Comparison of ENCODE assay signal across 16 cellular contexts in genomic region chr1:24906760-24907490, GRCh38. TPM values are rescaled to one million over a fixed set of nuclear protein-coding genes. Genes with fewer than 3 reads are reported as not detected.
DNase-seq lines count a peak whose midpoint lies in the region; ATAC-seq and TF ChIP-seq lines count a peak whose summit lies in the region.
"Had no signal": no experiment of that assay in that cellular context is flagged by ENCODE, and none has a peak within 500 bp of the region (broad histone marks: within the 10 kb centered on the region; RNA-seq: fewer than 3 reads in every experiment).

No MANE protein-coding gene starts in this region.

- H3K9me3 Mint-ChIP-seq in activated B cell treated with CpG ODN at 0.5 μM for 24 hours (no peaks in the 10 kb centered on the region), immature natural killer cell (peaks cover 0 to 2% (median 0%) of the 10 kb centered on the region in 6 donors)
- H3K9me3 Mint-ChIP-seq in stimulated activated effector memory CD8-positive, alpha-beta T cell treated with anti-CD3 and anti-CD28 coated beads, Interleukin-12 subunit alpha, Interleukin-12 subunit beta, amount 100 ng/mL, for 72 hours, result no peaks in the 10 kb centered on the region

- POLR2A ChIA-PET in activated B cell treated with CpG ODN at 0.5 μM for 24 hours (lab: Charles Lee), result no interaction called here

- H3K36me3 Mint-ChIP-seq in activated B cell treated with CpG ODN at 0.5 μM for 24 hours (ENCODE audit: low read depth), result peaks cover 91% of the 10 kb centered on the region
- peaks cover 26 to 59% (median 29%) of the 10 kb centered on the region in 3 donors for H3K36me3 Mint-ChIP-seq in immature natural killer cell
- peaks cover 100% of the 10 kb centered on the region for H3K36me3 Mint-ChIP-seq in stimulated activated effector memory CD8-positive, alpha-beta T cell treated with anti-CD3 and anti-CD28 coated beads, Interleukin-12 subunit alpha, Interleukin-12 subunit beta, amount 100 ng/mL, for 72 hours

- peak; percentile 2 for DNase-seq in activated CD4-positive, alpha-beta T cell treated with anti-CD3 and anti-CD28 coated beads for 48 hours
- no peak for DNase-seq in activated CD4-positive, alpha-beta T cell treated with anti-CD3 and anti-CD28 coated beads for 1 hour
- peak; percentile 9 for DNase-seq in activated B cell treated with CpG ODN at 0.5 μM for 24 hours
- peak; percentile 6 to 18 (median 6) for DNase-seq in immature natural killer cell
- no peak for DNase-seq in stimulated activated effector memory CD8-positive, alpha-beta T cell treated with anti-CD3 and anti-CD28 coated beads, Interleukin-12 subunit alpha, Interleukin-12 subunit beta, amount 100 ng/mL, for 72 hours (ENCODE audit: low spot score in 2 of 2)
- no peak for DNase-seq in NCI-H1694 treated with DMSO at 0.1 percent for 48 hours (lab: John Stamatoyannopoulos, UW)
- no peak for DNase-seq in Right ventricle myocardium superior
- DNase-seq: 8988T; DMS153; NCI-H1417 treated with DMSO at 0.1 percent for 48 hours; NCI-H2171; SK-N-SH; stimulated activated CD4-positive, alpha-beta T cell treated with anti-CD3 and anti-CD28 coated beads, Interleukin-2, amount 100 ng/mL, for 48 hours; T-helper 9 cell had no signal

- intact Hi-C loops in activated B cell treated with CpG ODN at 0.5 μM for 24 hours (cut with micrococcal nuclease) (no loop called here), Right ventricle myocardium superior (cut with DNase I) (no loop called here)

- no peak overlapping the region for H3K4me3 Mint-ChIP-seq in activated B cell treated with CpG ODN at 0.5 μM for 24 hours
- peak overlapping the region; percentile 59 to 85 (median 68) for H3K4me3 Mint-ChIP-seq in immature natural killer cell
- no peak overlapping the region for H3K4me3 Mint-ChIP-seq in stimulated activated effector memory CD8-positive, alpha-beta T cell treated with anti-CD3 and anti-CD28 coated beads, Interleukin-12 subunit alpha, Interleukin-12 subunit beta, amount 100 ng/mL, for 72 hours

- ATAC-seq in activated B cell treated with CpG ODN at 0.5 μM for 24 hours (ENCODE audit: low read depth), result no peak
- ATAC-seq in stimulated activated effector memory CD8-positive, alpha-beta T cell treated with anti-CD3 and anti-CD28 coated beads, Interleukin-12 subunit alpha, Interleukin-12 subunit beta, amount 100 ng/mL, for 72 hours, result no peak
- no peak for ATAC-seq in GM21381 (IDR thresholded peaks at IDR 0.05; ENCODE audit: unreplicated experiment)
- ATAC-seq in Right ventricle myocardium superior (ENCODE audit: poor library complexity), result no peak

- CTCF ChIA-PET in activated B cell treated with CpG ODN at 0.5 μM for 24 hours (lab: Charles Lee), result interaction anchor here (1.4 kb wide), 1 partner anchor 59 kb away, joined by 4 read pairs; no protein-coding TSS in a partner anchor

- no peak for TF ChIP-seq CTCF in activated B cell treated with CpG ODN at 0.5 μM for 24 hours (IDR thresholded peaks at IDR 0.05)

- H3K27ac Mint-ChIP-seq in activated B cell treated with CpG ODN at 0.5 μM for 24 hours (no peak overlapping the region), immature natural killer cell (peak overlapping the region; percentile 98 to 100 (median 100))
- H3K27ac Mint-ChIP-seq in stimulated activated effector memory CD8-positive, alpha-beta T cell treated with anti-CD3 and anti-CD28 coated beads, Interleukin-12 subunit alpha, Interleukin-12 subunit beta, amount 100 ng/mL, for 72 hours, result peak overlapping the region; percentile 92

- H3K27me3 Mint-ChIP-seq in activated B cell treated with CpG ODN at 0.5 μM for 24 hours (no peaks in the 10 kb centered on the region), immature natural killer cell (ENCODE audit: low read depth in 3 of 3) (peaks cover 56 to 86% (median 85%) of the 10 kb centered on the region in 3 donors)

- no peaks in the 10 kb centered on the region for H3K4me1 Mint-ChIP-seq in activated B cell treated with CpG ODN at 0.5 μM for 24 hours
- peaks cover 76 to 88% of the 10 kb centered on the region in 2 donors for H3K4me1 Mint-ChIP-seq in immature natural killer cell
- H3K4me1 Mint-ChIP-seq in stimulated activated effector memory CD8-positive, alpha-beta T cell treated with anti-CD3 and anti-CD28 coated beads, Interleukin-12 subunit alpha, Interleukin-12 subunit beta, amount 100 ng/mL, for 72 hours, result peaks cover 73% of the 10 kb centered on the region

RNA-seq across cellular contexts. Expression of gene RUNX3, which starts 23.2 kb away (rescaled TPM):
- total RNA-seq in activated B cell treated with CpG ODN at 0.5 μM for 24 hours (141 and 153 TPM in 2 replicates), Right ventricle myocardium superior (1.0 TPM)
- polyA plus RNA-seq in immature natural killer cell, result 100 to 1,000 TPM in 1 of 3 donors, 10 to 100 TPM in 2; 83.7 to 132 (median 93.2) TPM
- total RNA-seq: lung microvascular endothelial cell had no signal
- polyA plus RNA-seq: SK-N-SH had no signal

Comparison
In these comparisons a context has a peak if more than half of its experiments do, and no peak if none do; other contexts are left out.
1. DNase-seq: peak in activated CD4-positive, alpha-beta T cell treated with anti-CD3 and anti-CD28 coated beads for 48 hours (single experiment), activated B cell treated with CpG ODN at 0.5 μM for 24 hours (single experiment) and immature natural killer cell (3 of 3); none in activated CD4-positive, alpha-beta T cell treated with anti-CD3 and anti-CD28 coated beads for 1 hour (single experiment), stimulated activated effector memory CD8-positive, alpha-beta T cell treated with anti-CD3 and anti-CD28 coated beads, Interleukin-12 subunit alpha, Interleukin-12 subunit beta, amount 100 ng/mL, for 72 hours (0 of 2), NCI-H1694 treated with DMSO at 0.1 percent for 48 hours (single experiment) and Right ventricle myocardium superior (single experiment).
2. H3K4me3 Mint-ChIP-seq: peak in immature natural killer cell (5 of 5); none in activated B cell treated with CpG ODN at 0.5 μM for 24 hours (single experiment) and stimulated activated effector memory CD8-positive, alpha-beta T cell treated with anti-CD3 and anti-CD28 coated beads, Interleukin-12 subunit alpha, Interleukin-12 subunit beta, amount 100 ng/mL, for 72 hours (single experiment).
3. RNA of gene RUNX3, which starts 23.2 kb away (total RNA-seq): 141 to 153 TPM in activated B cell treated with CpG ODN at 0.5 μM for 24 hours; 1.0 TPM in Right ventricle myocardium superior (single experiment); every median in the first group is over 10 times any median in the second.